In genomic region chr20:12911372-12911771, GRCh38 we compare ENCODE assay signal across 38 cellular contexts.
"Had no signal": no experiment of that assay in that cellular context is flagged by ENCODE, and none has a peak within 500 bp of the region (broad histone marks: within the 10 kb centered on the region; RNA-seq: fewer than 3 reads in every experiment).

No MANE protein-coding gene starts in this region.

- H3K36me3 ChIP-seq: adrenal gland, brain microvascular endothelial cell, breast epithelium, WERI-Rb-1 had no signal

- ATAC-seq: activated CD4-positive, alpha-beta T cell treated with anti-CD3 and anti-CD28 coated beads for 36 hours; activated CD4-positive, CD25-positive, alpha-beta regulatory T cell treated with anti-CD3 and anti-CD28 coated beads, Interleukin-2, amount 50 U/mL, for 24 hours; activated CD8-positive, alpha-beta memory T cell treated with anti-CD3 and anti-CD28 coated beads, Interleukin-2, amount 10 ng/mL, durations not matched to agents 7 days and 5 days; activated CD8-positive, alpha-beta T cell treated with anti-CD3 and anti-CD28 coated beads, Interleukin-2, amount 10 ng/mL, durations not matched to agents 7 days and 5 days; activated naive CD4-positive, alpha-beta T cell treated with anti-CD3 and anti-CD28 coated beads, Interleukin-2, amount 50 U/mL, for 72 hours; body of pancreas; WTC11 had no signal

- H3K9me3 Mint-ChIP-seq: activated CD4-positive, alpha-beta memory T cell treated with anti-CD3 and anti-CD28 coated beads, Interleukin-2, amount 10 ng/mL, durations not matched to agents 7 days and 5 days; activated CD4-positive, alpha-beta T cell treated with anti-CD3 and anti-CD28 coated beads, Interleukin-2, amount 10 ng/mL, durations not matched to agents 7 days and 5 days; activated naive CD4-positive, alpha-beta T cell treated with anti-CD3 and anti-CD28 coated beads for 36 hours; activated naive CD4-positive, alpha-beta T cell treated with anti-CD3 and anti-CD28 coated beads, Interleukin-2, amount 50 U/mL, for 72 hours; activated naive CD8-positive, alpha-beta T cell treated with anti-CD3 and anti-CD28 coated beads for 36 hours; activated T-cell treated with anti-CD3 and anti-CD28 coated beads, Interleukin-2, amount 50 U/mL, for 24 hours; activated T-helper 2 cell treated with anti-CD3 and anti-CD28 coated beads, Interferon-gamma antibody, Interleukin-2, Interleukin-4, amounts not matched to agents 10 μg/mL and 5 μg/mL and 100 μg/mL, durations not matched to agents 14 hours and 24 hours and 36 hours; T-helper 1 cell treated with Interleukin-12 subunit alpha and Interleukin-12 subunit beta and Interleukin-4 antibody, amounts not matched to agents 30 μg/mL and 1 μg/mL, for 36 hours; T-helper 2 cell treated with Interferon-gamma antibody and Interleukin-4, amounts not matched to agents 5 μg/mL and 100 μg/mL, for 36 hours had no signal

- H3K27ac Mint-ChIP-seq: activated CD4-positive, alpha-beta memory T cell treated with anti-CD3 and anti-CD28 coated beads, Interleukin-2, amount 10 ng/mL, durations not matched to agents 7 days and 5 days; activated CD4-positive, alpha-beta T cell treated with anti-CD3 and anti-CD28 coated beads for 36 hours; activated CD4-positive, alpha-beta T cell treated with anti-CD3 and anti-CD28 coated beads, Interleukin-2, amount 10 ng/mL, durations not matched to agents 7 days and 5 days; activated CD8-positive, alpha-beta memory T cell treated with anti-CD3 and anti-CD28 coated beads, Interleukin-2, amount 10 ng/mL, durations not matched to agents 7 days and 5 days; activated CD8-positive, alpha-beta T cell treated with anti-CD3 and anti-CD28 coated beads, Interleukin-2, amount 10 ng/mL, durations not matched to agents 7 days and 5 days; activated naive CD4-positive, alpha-beta T cell treated with anti-CD3 and anti-CD28 coated beads for 36 hours; activated naive CD4-positive, alpha-beta T cell treated with anti-CD3 and anti-CD28 coated beads, Interleukin-2, amount 50 U/mL, for 72 hours; activated naive CD8-positive, alpha-beta T cell treated with anti-CD3 and anti-CD28 coated beads for 36 hours; activated T-cell treated with anti-CD3 and anti-CD28 coated beads, Interleukin-2, amount 50 U/mL, for 24 hours; activated T-helper 2 cell treated with anti-CD3 and anti-CD28 coated beads, Interferon-gamma antibody, Interleukin-2, Interleukin-4, amounts not matched to agents 10 μg/mL and 5 μg/mL and 100 μg/mL, durations not matched to agents 14 hours and 24 hours and 36 hours; T-helper 1 cell treated with Interleukin-12 subunit alpha and Interleukin-12 subunit beta and Interleukin-4 antibody, amounts not matched to agents 30 μg/mL and 1 μg/mL, for 36 hours; T-helper 2 cell treated with Interferon-gamma antibody and Interleukin-4, amounts not matched to agents 5 μg/mL and 100 μg/mL, for 36 hours; WTC11 had no signal

- H3K4me1 ChIP-seq: adrenal gland, body of pancreas, breast epithelium had no signal

- H3K4me1 Mint-ChIP-seq: activated CD4-positive, alpha-beta memory T cell treated with anti-CD3 and anti-CD28 coated beads, Interleukin-2, amount 10 ng/mL, durations not matched to agents 7 days and 5 days; activated CD4-positive, alpha-beta T cell treated with anti-CD3 and anti-CD28 coated beads, Interleukin-2, amount 10 ng/mL, durations not matched to agents 7 days and 5 days; activated CD8-positive, alpha-beta memory T cell treated with anti-CD3 and anti-CD28 coated beads, Interleukin-2, amount 10 ng/mL, durations not matched to agents 7 days and 5 days had no signal

- H3K4me3 Mint-ChIP-seq: activated CD4-positive, alpha-beta memory T cell treated with anti-CD3 and anti-CD28 coated beads, Interleukin-2, amount 10 ng/mL, durations not matched to agents 7 days and 5 days; activated CD4-positive, alpha-beta T cell treated with anti-CD3 and anti-CD28 coated beads for 36 hours; activated CD4-positive, alpha-beta T cell treated with anti-CD3 and anti-CD28 coated beads, Interleukin-2, amount 10 ng/mL, durations not matched to agents 7 days and 5 days; activated CD8-positive, alpha-beta memory T cell treated with anti-CD3 and anti-CD28 coated beads, Interleukin-2, amount 10 ng/mL, durations not matched to agents 7 days and 5 days; activated CD8-positive, alpha-beta T cell treated with anti-CD3 and anti-CD28 coated beads, Interleukin-2, amount 10 ng/mL, durations not matched to agents 7 days and 5 days; activated naive CD4-positive, alpha-beta T cell treated with anti-CD3 and anti-CD28 coated beads for 36 hours; activated naive CD8-positive, alpha-beta T cell treated with anti-CD3 and anti-CD28 coated beads for 36 hours; activated T-cell treated with anti-CD3 and anti-CD28 coated beads, Interleukin-2, amount 50 U/mL, for 24 hours; T-helper 1 cell treated with Interleukin-12 subunit alpha and Interleukin-12 subunit beta and Interleukin-4 antibody, amounts not matched to agents 30 μg/mL and 1 μg/mL, for 36 hours; T-helper 2 cell treated with Interferon-gamma antibody and Interleukin-4, amounts not matched to agents 5 μg/mL and 100 μg/mL, for 36 hours; WTC11 had no signal

- H3K27me3 ChIP-seq: adrenal gland, body of pancreas, brain microvascular endothelial cell, breast epithelium had no signal

- FAIRE-seq: astrocyte, TTC549 had no signal

- H3K36me3 Mint-ChIP-seq: activated CD8-positive, alpha-beta memory T cell treated with anti-CD3 and anti-CD28 coated beads, Interleukin-2, amount 10 ng/mL, durations not matched to agents 7 days and 5 days; activated naive CD4-positive, alpha-beta T cell treated with anti-CD3 and anti-CD28 coated beads, Interleukin-2, amount 50 U/mL, for 72 hours; activated naive CD8-positive, alpha-beta T cell treated with anti-CD3 and anti-CD28 coated beads for 36 hours; WTC11 had no signal

- DNase-seq: activated CD4-positive, alpha-beta memory T cell treated with anti-CD3 and anti-CD28 coated beads, Interleukin-2, amount 10 ng/mL, durations not matched to agents 7 days and 5 days; activated CD4-positive, alpha-beta T cell treated with anti-CD3 and anti-CD28 coated beads for 1 hour; activated CD4-positive, alpha-beta T cell treated with anti-CD3 and anti-CD28 coated beads for 36 hours; activated CD4-positive, alpha-beta T cell treated with anti-CD3 and anti-CD28 coated beads for 48 hours; activated CD4-positive, alpha-beta T cell treated with anti-CD3 and anti-CD28 coated beads, Interleukin-2, amount 10 ng/mL, durations not matched to agents 7 days and 5 days; activated CD4-positive, alpha-beta T cell treated with anti-CD3 and anti-CD28 coated beads, Interleukin-2, amount 50 U/mL, for 48 hours; activated CD4-positive, CD25-positive, alpha-beta regulatory T cell; activated CD8-positive, alpha-beta memory T cell treated with anti-CD3 and anti-CD28 coated beads for 24 hours; activated CD8-positive, alpha-beta memory T cell treated with anti-CD3 and anti-CD28 coated beads, Interleukin-2, amount 10 ng/mL, durations not matched to agents 7 days and 5 days; activated CD8-positive, alpha-beta memory T cell treated with anti-CD3 and anti-CD28 coated beads, Interleukin-2, amount 50 U/mL, for 48 hours; activated CD8-positive, alpha-beta T cell treated with anti-CD3 and anti-CD28 coated beads, Interleukin-2, amount 10 ng/mL, durations not matched to agents 7 days and 5 days; activated effector memory CD4-positive, alpha-beta T cell treated with Interleukin-2 at 50 U/mL for 16 hours; activated gamma-delta T cell treated with Interleukin-2 at 50 U/mL for 16 hours; activated naive CD4-positive, alpha-beta T cell; activated naive CD4-positive, alpha-beta T cell treated with anti-CD3 and anti-CD28 coated beads for 36 hours; activated naive CD4-positive, alpha-beta T cell treated with anti-CD3 and anti-CD28 coated beads, Interleukin-2, amount 50 U/mL, for 16 hours; activated naive CD8-positive, alpha-beta T cell treated with anti-CD3 and anti-CD28 coated beads for 36 hours; activated T-cell treated with anti-CD3 and anti-CD28 coated beads, Interleukin-2, amount 50 U/mL, for 24 hours; activated T-cell treated with anti-CD3 and anti-CD28 coated beads, Interleukin-2, amount 50 U/mL, for 48 hours; adrenal gland; amniotic stem cell; aorta; body of pancreas; brain microvascular endothelial cell; central memory CD4-positive, alpha-beta T cell; T-helper 1 cell; T-helper 2 cell; T-helper 9 cell; WERI-Rb-1 had no signal

- H3K9me3 ChIP-seq: adrenal gland, breast epithelium had no signal

- H3K27ac ChIP-seq: adrenal gland, body of pancreas, brain microvascular endothelial cell, breast epithelium, WERI-Rb-1 had no signal

- H3K27me3 Mint-ChIP-seq: activated CD4-positive, alpha-beta memory T cell treated with anti-CD3 and anti-CD28 coated beads, Interleukin-2, amount 10 ng/mL, durations not matched to agents 7 days and 5 days; activated CD8-positive, alpha-beta memory T cell treated with anti-CD3 and anti-CD28 coated beads, Interleukin-2, amount 10 ng/mL, durations not matched to agents 7 days and 5 days; activated T-cell treated with anti-CD3 and anti-CD28 coated beads, Interleukin-2, amount 50 U/mL, for 24 hours had no signal

- H3K4me3 ChIP-seq: adrenal gland, body of pancreas, breast epithelium had no signal
